Comparison of ENCODE assay signal across 12 cellular contexts in genomic region chr19:5567360-5567970, GRCh38. TPM values are rescaled to one million over a fixed set of nuclear protein-coding genes. Genes with fewer than 3 reads are reported as not detected.
DNase-seq lines count a peak whose midpoint lies in the region; TF ChIP-seq lines count a peak whose summit lies in the region.
"Had no signal": no experiment of that assay in that cellular context is flagged by ENCODE, and none has a peak within 500 bp of the region (broad histone marks: within the 10 kb centered on the region; RNA-seq: fewer than 3 reads in every experiment).

TINCR (minus strand) TSS chr19:5567953.

- no peak within 1 kb of the TSS for H2AK5ac ChIP-seq in mesendoderm (ENCODE audit: low read length)

- H2BK5ac ChIP-seq in mesendoderm (ENCODE audit: low read length), result no peak within 1 kb of the TSS

- H3K36me3 ChIP-seq in A673 (ENCODE audit: insufficient read depth, low read length, poor library complexity, severe bottlenecking) (no peaks in the 10 kb centered on the region), mesendoderm (ENCODE audit: control insufficient read depth, insufficient read depth, low read length) (no peaks in the 10 kb centered on the region)

- H3K4me2 ChIP-seq in mesendoderm (ENCODE audit: low read length), result peak within 1 kb of the TSS; percentile 34

- no peak within 1 kb of the TSS for H2BK15ac ChIP-seq in mesendoderm (replicated peaks; ENCODE audit: low read depth)

- H3K27me3 ChIP-seq in A673 (replicated peaks; ENCODE audit: insufficient read depth, low read depth, low read length, poor library complexity) (peaks cover 7% of the 10 kb centered on the region), mesendoderm (ENCODE audit: insufficient read depth, low read length, poor library complexity) (peaks cover 8% of the 10 kb centered on the region)

- no peak within 1 kb of the TSS for H4K8ac ChIP-seq in mesendoderm (ENCODE audit: low read depth, low read length)

- no peaks in the 10 kb centered on the region for H3K9me3 ChIP-seq in A673 (ENCODE audit: low read depth, low read length, poor library complexity, severe bottlenecking)

- H3K18ac ChIP-seq in mesendoderm (ENCODE audit: low read length), result no peak within 1 kb of the TSS

- H3K27ac Mint-ChIP-seq in HFFc6, result no peak within 1 kb of the TSS
- no peak within 1 kb of the TSS for H3K27ac Mint-ChIP-seq in endothelial cell (ENCODE audit: unreplicated experiment)
- H3K27ac Mint-ChIP-seq: T-helper 2 cell treated with Interferon-gamma antibody and Interleukin-4, amounts not matched to agents 5 μg/mL and 100 μg/mL, for 36 hours had no signal

- H2BK120ac ChIP-seq in mesendoderm (ENCODE audit: low read depth, low read length), result no peak within 1 kb of the TSS

- CTCF ChIA-PET in A673 (lab: Charles Lee), result interaction anchor here (0.6 kb wide), 1 partner anchor 120 kb away, joined by 4 read pairs; no protein-coding TSS in a partner anchor

- no peaks in the 10 kb centered on the region for H3K79me2 ChIP-seq in mesendoderm (ENCODE audit: control insufficient read depth, insufficient read depth, low read length)

- H3K4me1 Mint-ChIP-seq in HFFc6 (ENCODE audit: low read depth) (no peaks in the 10 kb centered on the region), endothelial cell (ENCODE audit: unreplicated experiment) (no peaks in the 10 kb centered on the region)

- H3K4me1 ChIP-seq in A673 (ENCODE audit: insufficient read depth, low read length, poor library complexity, severe bottlenecking), result no peaks in the 10 kb centered on the region
- H3K4me1 ChIP-seq in mesendoderm (ENCODE audit: control insufficient read depth, low read depth, low read length), result no peaks in the 10 kb centered on the region

- DNase-seq in A673 (ENCODE audit: low spot score) (peak; percentile 57), HFFc6 (no peak), endothelial cell (ENCODE audit: low spot score) (peak; percentile 42), mesendoderm (peak; percentile 50), A172 (ENCODE audit: low spot score) (no peak), head of caudate nucleus (no peak), NCI-H187 (lab: John Stamatoyannopoulos, UW) (no peak), EL (no peak)
- DNase-seq: activated CD8-positive, alpha-beta memory T cell treated with anti-CD3 and anti-CD28 coated beads, Interleukin-2, amount 50 U/mL, for 48 hours; anterior cingulate cortex had no signal

- WGBS in mesendoderm (ENCODE audit: extremely low coverage, insufficient coverage, low lambda C conversion rate), result no CpG with 5 or more reads among the region's 63 CpGs

- no peak within 1 kb of the TSS for H3K23ac ChIP-seq in mesendoderm (ENCODE audit: low read length)

- peak; percentile 30; the same call in 1 of the 2 replicates for TF ChIP-seq CTCF in A673 (conservative IDR thresholded peaks at IDR 0.05; ENCODE audit: low read depth, low read length)
- TF ChIP-seq CTCF in HFFc6 (IDR thresholded peaks at IDR 0.05), result peak; percentile 41; the same call in 1 of the 2 replicates
- TF ChIP-seq CTCF in endothelial cell (IDR thresholded peaks at IDR 0.05; ENCODE audit: unreplicated experiment), result no peak

- H3K4me3 Mint-ChIP-seq in HFFc6 (no peak within 1 kb of the TSS), endothelial cell (ENCODE audit: unreplicated experiment) (no peak within 1 kb of the TSS)
- H3K4me3 Mint-ChIP-seq: T-helper 2 cell treated with Interferon-gamma antibody and Interleukin-4, amounts not matched to agents 5 μg/mL and 100 μg/mL, for 36 hours had no signal

- H3K36me3 Mint-ChIP-seq in HFFc6 (ENCODE audit: low read depth), result no peaks in the 10 kb centered on the region
- no peaks in the 10 kb centered on the region for H3K36me3 Mint-ChIP-seq in endothelial cell (ENCODE audit: low read depth, unreplicated experiment)

- H3K9ac ChIP-seq in mesendoderm (ENCODE audit: low read length), result peak within 1 kb of the TSS; percentile 32

- no peaks in the 10 kb centered on the region for H3K79me1 ChIP-seq in mesendoderm (ENCODE audit: low read length)

- peaks cover 6% of the 10 kb centered on the region for H3K27me3 Mint-ChIP-seq in HFFc6 (ENCODE audit: insufficient read depth)
- peaks cover 11% of the 10 kb centered on the region for H3K27me3 Mint-ChIP-seq in endothelial cell (ENCODE audit: unreplicated experiment)

- H3K4me3 ChIP-seq in A673 (ENCODE audit: low read depth, low read length, poor library complexity, severe bottlenecking), result peak within 1 kb of the TSS; percentile 31
- no peak within 1 kb of the TSS for H3K4me3 ChIP-seq in mesendoderm (ENCODE audit: low read length)

- intact Hi-C loops in A673 (cut with micrococcal nuclease; ENCODE audit: unreplicated experiment), result no loop called here
- intact Hi-C loops in head of caudate nucleus (cut with DNase I), result no loop called here

- H3K27ac ChIP-seq in A673 (ENCODE audit: low read depth, low read length, poor library complexity, severe bottlenecking) (no peak within 1 kb of the TSS), mesendoderm (ENCODE audit: low read depth, low read length) (no peak within 1 kb of the TSS)

- POLR2A ChIA-PET in A673 (lab: Charles Lee; ENCODE audit: low non-redundant PET), result no interaction called here

- no peaks in the 10 kb centered on the region for H3K9me3 Mint-ChIP-seq in HFFc6
- no peaks in the 10 kb centered on the region for H3K9me3 Mint-ChIP-seq in endothelial cell (ENCODE audit: unreplicated experiment)

- no peak within 1 kb of the TSS for H4K5ac ChIP-seq in mesendoderm (ENCODE audit: low read length)

- H3K56ac ChIP-seq in mesendoderm (ENCODE audit: low read length), result peak within 1 kb of the TSS; percentile 80

- no peak within 1 kb of the TSS for H3K4ac ChIP-seq in mesendoderm (ENCODE audit: low read depth, low read length)

- BruUV-seq in A673 (replicated peaks; lab: Mats Ljungman, UMichigan), result no TSS peak

RNA-seq across cellular contexts. Expression of gene TINCR, which starts in this region (rescaled TPM):
- 0.34 and 0.90 TPM in 2 replicates for total RNA-seq in A673 (2021)
- under 1 TPM in 5 of 6 experiments, not detected in 1; 0.05 to 0.34 (median 0.13) TPM for total RNA-seq in HFFc6 (2021; fragmentation: NEBNext Ultra II Directional; extraction: Animal tissue kit (Norgen Biotek cat#: 25700))
- total RNA-seq in endothelial cell (ENCODE audit: unreplicated experiment), result 0.33 TPM
- polyA plus RNA-seq in mesendoderm (2013, experiment 1 of 2), result 0.21 TPM
- 0.13 TPM for polyA plus RNA-seq in mesendoderm (2013, experiment 2 of 2)
- total RNA-seq in A172 (2014; rRNA removed; shearing (Covaris generic)), result 0.50 and 1.8 TPM in 2 replicates
- total RNA-seq: myocyte had no signal

Comparison
In these comparisons a context has a peak if more than half of its experiments do, and no peak if none do; other contexts are left out.
1. Peak in DNase-seq and H3K4me3 ChIP-seq in A673; RNA of the gene not detected or under 1 TPM.
2. Peak in DNase-seq in endothelial cell; RNA of the gene not detected or under 1 TPM.